13 cellular contexts compared by ENCODE assay signal in the genomic region with DNA sequence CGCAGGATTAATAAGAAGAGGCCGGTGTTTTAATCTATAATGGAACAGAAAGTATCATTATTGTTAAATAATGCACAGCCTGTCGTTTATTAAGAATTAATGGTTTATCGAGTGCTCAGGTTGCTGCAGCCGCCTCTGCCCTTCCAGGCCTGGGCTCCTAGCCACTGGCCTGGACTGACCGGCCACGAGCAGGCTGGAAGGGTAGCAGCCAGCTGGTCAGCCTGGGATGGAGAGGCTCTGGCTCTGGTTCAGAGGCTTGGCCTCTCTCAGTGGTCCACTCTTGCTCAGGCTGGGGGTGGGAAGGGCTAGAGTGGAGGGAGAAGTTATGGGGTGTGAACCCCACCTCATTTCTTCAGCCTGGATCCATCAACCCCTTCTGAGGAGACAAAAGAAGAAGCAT.
A peak's percentile ranks its signal among the peaks of the same experiment; 100 is the strongest.
DNase-seq lines count a peak whose midpoint lies in the region; ATAC-seq and TF ChIP-seq lines count a peak whose summit lies in the region.
"Had no signal": no experiment of that assay in that cellular context is flagged by ENCODE, and none has a peak within 500 bp of the region (broad histone marks: within the 10 kb centered on the region; RNA-seq: fewer than 3 reads in every experiment).

No MANE protein-coding gene starts in this region.

- TF ChIP-seq CTCF in Loucy (conservative IDR thresholded peaks at IDR 0.05; ENCODE audit: low read length): no peak
- no peak for TF ChIP-seq CTCF in neural cell (IDR thresholded peaks at IDR 0.05; ENCODE audit: poor library complexity, severe bottlenecking)

- H4K20me1 ChIP-seq in Loucy (ENCODE audit: insufficient read depth, low read length, poor library complexity, severe bottlenecking): no peaks in the 10 kb centered on the region
- H4K20me1 ChIP-seq in neural cell (ENCODE audit: insufficient read depth): no peaks in the 10 kb centered on the region

- no peaks in the 10 kb centered on the region for H3K9me3 Mint-ChIP-seq in activated CD8-positive, alpha-beta memory T cell treated with anti-CD3 and anti-CD28 coated beads, Interleukin-2, amount 10 ng/mL, durations not matched to agents 7 days and 5 days (ENCODE audit: low read depth)
- H3K9me3 Mint-ChIP-seq: CD4-positive, alpha-beta T cell had no signal

- peaks cover 66% of the 10 kb centered on the region for H3K27me3 Mint-ChIP-seq in activated CD8-positive, alpha-beta memory T cell treated with anti-CD3 and anti-CD28 coated beads, Interleukin-2, amount 10 ng/mL, durations not matched to agents 7 days and 5 days

- H3K36me3 Mint-ChIP-seq in activated CD8-positive, alpha-beta memory T cell treated with anti-CD3 and anti-CD28 coated beads, Interleukin-2, amount 10 ng/mL, durations not matched to agents 7 days and 5 days: no peaks in the 10 kb centered on the region

- no peak for TF ChIP-seq RAD21 in neural cell (conservative IDR thresholded peaks at IDR 0.05)

- peaks cover 33% of the 10 kb centered on the region for H3K4me1 ChIP-seq in Loucy (ENCODE audit: insufficient read depth, low read length, poor library complexity, severe bottlenecking)

- DNase-seq in cerebellar nuclear complex (lab: John Stamatoyannopoulos, UW): peak; percentile 8 to 23
- DNase-seq in substantia nigra (lab: John Stamatoyannopoulos, UW): peak in 12 of 49 donors; percentile 6 to 41 (median 15)
- DNase-seq in activated CD8-positive, alpha-beta memory T cell treated with anti-CD3 and anti-CD28 coated beads, Interleukin-2, amount 10 ng/mL, durations not matched to agents 7 days and 5 days: no peak
- no peak for DNase-seq in stimulated activated CD4-positive, alpha-beta T cell treated with anti-CD3 and anti-CD28 coated beads, Interleukin-15, amount 100 ng/mL, for 24 hours
- DNase-seq: CD4-positive, alpha-beta T cell; DMS153; DMS79 treated with DMSO at 0.1 percent for 48 hours; EL; GDM1 had no signal

- peaks cover 5% of the 10 kb centered on the region for H3K4me1 Mint-ChIP-seq in activated CD8-positive, alpha-beta memory T cell treated with anti-CD3 and anti-CD28 coated beads, Interleukin-2, amount 10 ng/mL, durations not matched to agents 7 days and 5 days
- H3K4me1 Mint-ChIP-seq: B cell had no signal

- no peak overlapping the region for H3K27ac Mint-ChIP-seq in activated CD8-positive, alpha-beta memory T cell treated with anti-CD3 and anti-CD28 coated beads, Interleukin-2, amount 10 ng/mL, durations not matched to agents 7 days and 5 days
- H3K27ac Mint-ChIP-seq: B cell; CD4-positive, alpha-beta T cell had no signal

- H3K4me3 ChIP-seq in Loucy (ENCODE audit: low read length, poor library complexity, severe bottlenecking) (no peak overlapping the region), neural cell (ENCODE audit: low read length) (no peak overlapping the region)

- no peak for TF ChIP-seq EP300 in neural cell (conservative IDR thresholded peaks at IDR 0.05; ENCODE audit: poor library complexity, severe bottlenecking)

- no peaks in the 10 kb centered on the region for H3K27me3 ChIP-seq in Loucy (ENCODE audit: insufficient read depth, low read length, poor library complexity, severe bottlenecking)
- H3K27me3 ChIP-seq in neural cell (ENCODE audit: insufficient read depth, low read depth, low read length): no peaks in the 10 kb centered on the region

- CTCF ChIA-PET in activated CD8-positive, alpha-beta memory T cell treated with anti-CD3 and anti-CD28 coated beads, Interleukin-2, amount 10 ng/mL, durations not matched to agents 7 days and 5 days (lab: Charles Lee): interaction anchor here (1.9 to 2.6 kb wide), 2 partner anchors 69 to 151 kb away, joined by 9 to 12 read pairs; a partner anchor contains a TSS

- no peaks in the 10 kb centered on the region for H3K36me3 ChIP-seq in Loucy (ENCODE audit: insufficient read depth, low read length)
- H3K36me3 ChIP-seq in neural cell (ENCODE audit: insufficient read depth, low read length): no peaks in the 10 kb centered on the region

- H2AFZ ChIP-seq in Loucy (ENCODE audit: low read length) (no peak overlapping the region), neural cell (ENCODE audit: low read depth, low read length) (no peak overlapping the region)

- H3F3A ChIP-seq in Loucy (ENCODE audit: low read depth) (no peaks in the 10 kb centered on the region), neural cell (ENCODE audit: insufficient read depth, low read length, poor library complexity, severe bottlenecking) (peaks cover 5% of the 10 kb centered on the region)

- H3K27ac ChIP-seq in neural cell (ENCODE audit: low read length) (peak overlapping the region; percentile 62), substantia nigra (ENCODE audit: low read depth, low read length, poor library complexity, severe bottlenecking) (peak overlapping the region; percentile 7)

- H3K9ac ChIP-seq in Loucy (ENCODE audit: low read depth, low read length, poor library complexity, severe bottlenecking): peak overlapping the region; percentile 7
- peak overlapping the region; percentile 34 for H3K9ac ChIP-seq in neural cell (ENCODE audit: low read length)

- no peak overlapping the region for H3K4me2 ChIP-seq in Loucy (ENCODE audit: low read depth, low read length, poor library complexity, severe bottlenecking)
- no peak overlapping the region for H3K4me2 ChIP-seq in neural cell (ENCODE audit: low read length)

- H3K79me2 ChIP-seq in Loucy (ENCODE audit: insufficient read depth, low read length): no peaks in the 10 kb centered on the region
- H3K79me2 ChIP-seq in neural cell (replicated peaks; ENCODE audit: insufficient read depth, low read length): no peaks in the 10 kb centered on the region

- no peak for ATAC-seq in activated CD8-positive, alpha-beta memory T cell treated with anti-CD3 and anti-CD28 coated beads, Interleukin-2, amount 10 ng/mL, durations not matched to agents 7 days and 5 days
- no peak for ATAC-seq in GM18907 (IDR thresholded peaks at IDR 0.05; ENCODE audit: unreplicated experiment)

- H3K9me3 ChIP-seq in Loucy (ENCODE audit: insufficient read depth, low read depth, low read length): no peaks in the 10 kb centered on the region
- no peaks in the 10 kb centered on the region for H3K9me3 ChIP-seq in neural cell (ENCODE audit: low read length)

- H3K9me2 ChIP-seq in Loucy (replicated peaks; ENCODE audit: low read depth, low read length): no peaks in the 10 kb centered on the region
- H3K9me2 ChIP-seq in neural cell (ENCODE audit: insufficient read depth, low read length): no peaks in the 10 kb centered on the region

- H3K4me3 Mint-ChIP-seq in activated CD8-positive, alpha-beta memory T cell treated with anti-CD3 and anti-CD28 coated beads, Interleukin-2, amount 10 ng/mL, durations not matched to agents 7 days and 5 days: no peak overlapping the region
- H3K4me3 Mint-ChIP-seq: B cell; CD4-positive, alpha-beta T cell had no signal

TF ChIP-seq in neural cell, 6 proteins besides CTCF, POLR2A, EP300 and RAD21:
- TF ChIP-seq SMC3 (conservative IDR thresholded peaks at IDR 0.05; ENCODE audit: poor library complexity): no peak
- TF ChIP-seq MXI1 (conservative IDR thresholded peaks at IDR 0.05; ENCODE audit: poor library complexity, severe bottlenecking): no peak
- TF ChIP-seq, protein P1, sequence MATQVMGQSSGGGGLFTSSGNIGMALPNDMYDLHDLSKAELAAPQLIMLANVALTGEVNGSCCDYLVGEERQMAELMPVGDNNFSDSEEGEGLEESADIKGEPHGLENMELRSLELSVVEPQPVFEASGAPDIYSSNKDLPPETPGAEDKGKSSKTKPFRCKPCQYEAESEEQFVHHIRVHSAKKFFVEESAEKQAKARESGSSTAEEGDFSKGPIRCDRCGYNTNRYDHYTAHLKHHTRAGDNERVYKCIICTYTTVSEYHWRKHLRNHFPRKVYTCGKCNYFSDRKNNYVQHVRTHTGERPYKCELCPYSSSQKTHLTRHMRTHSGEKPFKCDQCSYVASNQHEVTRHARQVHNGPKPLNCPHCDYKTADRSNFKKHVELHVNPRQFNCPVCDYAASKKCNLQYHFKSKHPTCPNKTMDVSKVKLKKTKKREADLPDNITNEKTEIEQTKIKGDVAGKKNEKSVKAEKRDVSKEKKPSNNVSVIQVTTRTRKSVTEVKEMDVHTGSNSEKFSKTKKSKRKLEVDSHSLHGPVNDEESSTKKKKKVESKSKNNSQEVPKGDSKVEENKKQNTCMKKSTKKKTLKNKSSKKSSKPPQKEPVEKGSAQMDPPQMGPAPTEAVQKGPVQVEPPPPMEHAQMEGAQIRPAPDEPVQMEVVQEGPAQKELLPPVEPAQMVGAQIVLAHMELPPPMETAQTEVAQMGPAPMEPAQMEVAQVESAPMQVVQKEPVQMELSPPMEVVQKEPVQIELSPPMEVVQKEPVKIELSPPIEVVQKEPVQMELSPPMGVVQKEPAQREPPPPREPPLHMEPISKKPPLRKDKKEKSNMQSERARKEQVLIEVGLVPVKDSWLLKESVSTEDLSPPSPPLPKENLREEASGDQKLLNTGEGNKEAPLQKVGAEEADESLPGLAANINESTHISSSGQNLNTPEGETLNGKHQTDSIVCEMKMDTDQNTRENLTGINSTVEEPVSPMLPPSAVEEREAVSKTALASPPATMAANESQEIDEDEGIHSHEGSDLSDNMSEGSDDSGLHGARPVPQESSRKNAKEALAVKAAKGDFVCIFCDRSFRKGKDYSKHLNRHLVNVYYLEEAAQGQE (IDR thresholded peaks at IDR 0.05; ENCODE audit: borderline replicate concordance): no peak

Comparison
In these comparisons a context has a peak if more than half of its experiments do, and no peak if none do; other contexts are left out.
1. DNase-seq: peak in cerebellar nuclear complex (2 of 2); none in activated CD8-positive, alpha-beta memory T cell treated with anti-CD3 and anti-CD28 coated beads, Interleukin-2, amount 10 ng/mL, durations not matched to agents 7 days and 5 days (single experiment) and stimulated activated CD4-positive, alpha-beta T cell treated with anti-CD3 and anti-CD28 coated beads, Interleukin-15, amount 100 ng/mL, for 24 hours (single experiment).